In genomic region chr6:159727717-159728440, GRCh38 we compare ENCODE assay signal across 1 cellular context.
TF ChIP-seq lines count a peak whose summit lies in the region.

No MANE protein-coding gene starts in this region.

TF ChIP-seq in GM12878, 131 proteins besides CTCF, POLR2A, EP300 and RAD21:
- TF ChIP-seq POLR2AphosphoS5 (IDR thresholded peaks at IDR 0.05; ENCODE audit: low read length) (0 out of 2 replicates have a peak, but pooled peaks have one; percentile 13), MAX (IDR thresholded peaks at IDR 0.05; ENCODE audit: low read depth, low read length) (peak; percentile 45; the same call in 1 of the 2 replicates), BCL11A (IDR thresholded peaks at IDR 0.05; ENCODE audit: low read depth, low read length) (no peak), RB1 (IDR thresholded peaks at IDR 0.05; ENCODE audit: borderline replicate concordance) (peak; percentile 76; the same call in 1 of the 2 replicates), PKNOX1 (IDR thresholded peaks at IDR 0.05) (0 out of 2 replicates have a peak, but pooled peaks have one; percentile 17), ASH2L (IDR thresholded peaks at IDR 0.05; ENCODE audit: borderline replicate concordance, low read depth) (peak; percentile 94; the same call in 1 of the 2 replicates), ZNF217 (IDR thresholded peaks at IDR 0.05) (peak; percentile 24; the same call in 1 of the 2 replicates), MXI1 (IDR thresholded peaks at IDR 0.05; ENCODE audit: low read depth, low read length) (no peak), BHLHE40 (IDR thresholded peaks at IDR 0.05; ENCODE audit: borderline replicate concordance in 1 of 2, low read depth in 2 of 2, low read length in 1 of 2) (peak in 1 of 2 experiments; percentile 63; a peak in 2 of 4 replicates), DPF2 (IDR thresholded peaks at IDR 0.05) (peak; percentile 34), IKZF1 (conservative IDR thresholded peaks at IDR 0.05) (peak; percentile 10), YY1 (IDR thresholded peaks at IDR 0.05; ENCODE audit: low read depth, low read length) (peak; percentile 35; the same call in 1 of the 2 replicates), TAF1 (IDR thresholded peaks at IDR 0.05; ENCODE audit: borderline replicate concordance, low read depth, low read length) (no peak), BACH1 (IDR thresholded peaks at IDR 0.05; ENCODE audit: borderline replicate concordance) (0 out of 2 replicates have a peak, but pooled peaks have one; percentile 1), STAT1 (conservative IDR thresholded peaks at IDR 0.05) (0 out of 2 replicates have a peak, but pooled peaks have one; percentile 36), ZNF207 (IDR thresholded peaks at IDR 0.05; ENCODE audit: borderline replicate concordance) (peak; percentile 51; the same call in 1 of the 2 replicates), STAT3 (IDR thresholded peaks at IDR 0.05; ENCODE audit: low read depth, low read length) (no peak), NR2C1 (IDR thresholded peaks at IDR 0.05) (peak; percentile 58), RELB (IDR thresholded peaks at IDR 0.05; ENCODE audit: low read depth) (0 out of 2 replicates have a peak, but pooled peaks have one; percentile 14), NR2F1 (conservative IDR thresholded peaks at IDR 0.05) (peak; percentile 25), MEF2B (IDR thresholded peaks at IDR 0.05; ENCODE audit: partially characterized antibody, poor library complexity, severe bottlenecking) (peak; percentile 20), KDM1A (IDR thresholded peaks at IDR 0.05; ENCODE audit: borderline replicate concordance) (no peak), NKRF (conservative IDR thresholded peaks at IDR 0.05) (peak; percentile 25; the same call in 1 of the 2 replicates), IRF3 (IDR thresholded peaks at IDR 0.05) (no peak), LARP7 (IDR thresholded peaks at IDR 0.05) (peak; percentile 98)
